11 cellular contexts compared by ENCODE assay signal in genomic region chr6:50734488-50734887, GRCh38. TPM values are rescaled to one million over a fixed set of nuclear protein-coding genes. Genes with fewer than 3 reads are reported as not detected.
"Had no signal": no experiment of that assay in that cellular context is flagged by ENCODE, and none has a peak within 500 bp of the region (broad histone marks: within the 10 kb centered on the region; RNA-seq: fewer than 3 reads in every experiment).

No MANE protein-coding gene starts in this region.

- H3K4me1 ChIP-seq: HAP-1 had no signal

- H3K9me3 ChIP-seq: HAP-1 had no signal

- H3K9ac ChIP-seq: GM23248 had no signal

- DNase-seq: GM23248, GOT3, H7, H9, HCEC 1CT, HFFc6 had no signal

- H2AFZ ChIP-seq: GM23248, GM23338 had no signal

- FAIRE-seq: H1, H54 had no signal

- H3K36me3 ChIP-seq: HAP-1 had no signal

- H3K27ac ChIP-seq: GM23248 had no signal

- H3K4me3 ChIP-seq: GM23248, GM23338, HAP-1 had no signal

- ATAC-seq: GM23338, HCT116 had no signal

- H3K4me2 ChIP-seq: GM23338 had no signal

RNA-seq across cellular contexts. Expression of gene TFAP2D, which starts 21.2 kb away (rescaled TPM):
- total RNA-seq: GM23248, GM23338, H1, H7, H9, HFFc6 had no signal
- polyA plus RNA-seq: GM23248, GM23338, H1 had no signal
